14 cellular contexts compared by ENCODE assay signal in genomic region chr15:40283615-40284306, GRCh38. TPM values are rescaled to one million over a fixed set of nuclear protein-coding genes. Genes with fewer than 3 reads are reported as not detected.
A peak's percentile ranks its signal among the peaks of the same experiment; 100 is the strongest.
DNase-seq lines count a peak whose midpoint lies in the region; FAIRE-seq and TF ChIP-seq lines count a peak whose summit lies in the region.
"Had no signal": no experiment of that assay in that cellular context is flagged by ENCODE, and none has a peak within 500 bp of the region (broad histone marks: within the 10 kb centered on the region; RNA-seq: fewer than 3 reads in every experiment).

No MANE protein-coding gene starts in this region.

- TF ChIP-seq CTCF in brain (conservative IDR thresholded peaks at IDR 0.05) (no peak), mesothelial cell of epicardium (IDR thresholded peaks at IDR 0.05; ENCODE audit: unreplicated experiment) (no peak)

- H3K27ac Mint-ChIP-seq in brain (peak overlapping the region in 2 of 5 experiments; percentile 27 to 70), mesothelial cell of epicardium (no peak overlapping the region)

- peaks cover 76% of the 10 kb centered on the region for H3K27me3 Mint-ChIP-seq in brain
- H3K27me3 Mint-ChIP-seq in mesothelial cell of epicardium (ENCODE audit: low read depth), result peaks cover 54% of the 10 kb centered on the region

- H3K9me3 Mint-ChIP-seq in brain (peaks cover 0 to 6% (median 0%) of the 10 kb centered on the region in 5 experiments), mesothelial cell of epicardium (no peaks in the 10 kb centered on the region)

- peak overlapping the region; percentile 56 to 73 (median 62); a peak in 15 of 20 replicates for H3K4me3 ChIP-seq in BLaER1 treated with 17β-estradiol and CSF1 and Interleukin-3, amounts not matched to agents 10 nM and 100 nM

- H3K4me3 Mint-ChIP-seq in brain (peak overlapping the region in 4 of 5 experiments; percentile 16 to 67 (median 62)), mesothelial cell of epicardium (peak overlapping the region; percentile 31)

- in situ Hi-C loops in ACHN (cut with HindIII; ENCODE audit: low pct_ligation_motif_present, low pct_unique_long_range_greater_than_20kb, low sequenced_read_pairs), result no loop called here

- DNase-seq in mesothelial cell of epicardium (ENCODE audit: low spot score in 2 of 2, unreplicated experiment in 2 of 2), result no peak
- no peak for DNase-seq in NCI-H2171 treated with DMSO at 0.1 percent for 48 hours (lab: John Stamatoyannopoulos, UW)
- no peak for DNase-seq in ACHN
- DNase-seq in urothelium cell line (ENCODE audit: low spot score), result no peak
- DNase-seq: NCI-H2107, occipital lobe, SIG-M5 had no signal

- peaks cover 0 to 32% (median 10%) of the 10 kb centered on the region in 11 experiments; a peak in 12 of 22 replicates for H3K36me3 ChIP-seq in BLaER1 treated with 17β-estradiol and CSF1 and Interleukin-3, amounts not matched to agents 10 nM and 100 nM
- H3K36me3 ChIP-seq in ES-I3 (ENCODE audit: insufficient read depth, low read length), result no peaks in the 10 kb centered on the region

- peaks cover 69% of the 10 kb centered on the region for H3K4me1 Mint-ChIP-seq in brain
- H3K4me1 Mint-ChIP-seq in mesothelial cell of epicardium, result peaks cover 35% of the 10 kb centered on the region

- H3K9ac ChIP-seq in BLaER1 treated with 17β-estradiol and CSF1 and Interleukin-3, amounts not matched to agents 10 nM and 100 nM, result peak overlapping the region in 3 of 11 experiments; percentile 48 to 74 (median 71); a peak in 3 of 22 replicates
- H3K9ac ChIP-seq in ES-I3 (ENCODE audit: low read depth, low read length), result peak overlapping the region; percentile 57

- no peak for FAIRE-seq in urothelium cell line (lab: Jason Lieb, UNC)
- FAIRE-seq: TTC549 had no signal

- peaks cover 32 to 90% (median 65%) of the 10 kb centered on the region in 10 experiments for H3K4me1 ChIP-seq in BLaER1 treated with 17β-estradiol and CSF1 and Interleukin-3, amounts not matched to agents 10 nM and 100 nM
- H3K4me1 ChIP-seq in ES-I3 (ENCODE audit: insufficient read depth, low read length), result peaks cover 32% of the 10 kb centered on the region

- no peaks in the 10 kb centered on the region for H3K9me3 ChIP-seq in BLaER1 treated with 17β-estradiol and CSF1 and Interleukin-3, amounts not matched to agents 10 nM and 100 nM (replicated peaks in 1 of 11)
- no peaks in the 10 kb centered on the region for H3K9me3 ChIP-seq in ES-I3 (ENCODE audit: control insufficient read depth, insufficient read depth, low read length)
- H3K9me3 ChIP-seq: left lung had no signal

- H4K20me1 ChIP-seq in BLaER1 treated with 17β-estradiol and CSF1 and Interleukin-3, amounts not matched to agents 10 nM and 100 nM, result peaks cover 0 to 73% (median 17%) of the 10 kb centered on the region in 11 experiments; a peak in 15 of 22 replicates

- no peak overlapping the region for H3K27ac ChIP-seq in BLaER1 treated with 17β-estradiol and CSF1 and Interleukin-3, amounts not matched to agents 10 nM and 100 nM
- H3K27ac ChIP-seq: HL-60, left lung had no signal

- H3K36me3 Mint-ChIP-seq in brain, result no peaks in the 10 kb centered on the region
- H3K36me3 Mint-ChIP-seq in mesothelial cell of epicardium, result no peaks in the 10 kb centered on the region

- peak overlapping the region; percentile 79 to 100 (median 99) for H3K4me2 ChIP-seq in BLaER1 treated with 17β-estradiol and CSF1 and Interleukin-3, amounts not matched to agents 10 nM and 100 nM

- H3K27me3 ChIP-seq in BLaER1 treated with 17β-estradiol and CSF1 and Interleukin-3, amounts not matched to agents 10 nM and 100 nM, result peaks cover 45 to 74% (median 62%) of the 10 kb centered on the region in 11 experiments

RNA-seq across cellular contexts. Expression of gene ANKRD63, which starts 0.9 kb away (rescaled TPM):
- polyA plus RNA-seq in brain (ENCODE audit: insufficient read depth, low read depth, low replicate concordance), result not detected
- total RNA-seq in mesothelial cell of epicardium, result 0.31 to 0.59 TPM (median 0.44 TPM) in 3 replicates
- total RNA-seq: left lung, occipital lobe, skeletal muscle tissue had no signal

RNA-seq across cellular contexts. Expression of gene PLCB2, which starts 24.0 kb away (rescaled TPM):
- 3.9 TPM for polyA plus RNA-seq in brain (ENCODE audit: insufficient read depth, low read depth, low replicate concordance)
- total RNA-seq in mesothelial cell of epicardium, result 9.8 to 11.5 TPM (median 10.7 TPM) in 3 replicates

RNA-seq across cellular contexts. Expression of gene INAFM2, which starts 39.7 kb away (rescaled TPM):
- 9.5 TPM for polyA plus RNA-seq in brain (ENCODE audit: insufficient read depth, low read depth, low replicate concordance)
- 19.2 to 23.1 TPM (median 21.9 TPM) in 3 replicates for total RNA-seq in mesothelial cell of epicardium

RNA-seq across cellular contexts. Expression of gene PAK6, which starts 44.9 kb away (rescaled TPM):
- polyA plus RNA-seq in brain (ENCODE audit: insufficient read depth, low read depth, low replicate concordance), result 8.8 TPM
- 10.1 to 11.1 TPM (median 10.2 TPM) in 3 replicates for total RNA-seq in mesothelial cell of epicardium

RNA-seq across cellular contexts. Expression of gene CCDC9B, which starts 57.0 kb away (rescaled TPM):
- 1.2 TPM for polyA plus RNA-seq in brain (ENCODE audit: insufficient read depth, low read depth, low replicate concordance)
- 23.4 to 26.9 TPM (median 26.1 TPM) in 3 replicates for total RNA-seq in mesothelial cell of epicardium
